In the genomic region with DNA sequence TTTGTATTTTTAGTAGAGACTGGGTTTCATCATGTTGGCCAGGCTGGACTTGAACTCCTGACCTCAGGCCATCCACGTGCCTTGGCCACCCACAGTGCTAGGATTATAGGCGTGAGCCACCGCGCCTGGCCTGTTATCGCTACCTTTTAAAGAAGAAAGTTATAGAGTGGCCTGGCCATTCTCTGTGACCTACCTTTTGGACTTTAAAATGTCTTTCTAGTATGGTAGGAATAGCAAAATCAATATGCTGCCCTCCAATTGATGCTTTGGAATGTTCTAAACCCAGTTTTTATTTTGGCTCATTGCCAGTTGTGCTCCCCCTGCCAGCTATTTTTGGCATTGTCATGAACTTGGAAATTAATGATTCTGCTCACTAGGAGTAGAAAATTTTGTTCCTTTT, we compare ENCODE assay signal across 1 cellular context.
TF ChIP-seq lines count a peak whose summit lies in the region.

No MANE protein-coding gene starts in this region.

TF ChIP-seq in K562, 482 proteins besides CTCF, POLR2A, EP300 and RAD21 (continued from another document):
- TF ChIP-seq, protein P1, sequence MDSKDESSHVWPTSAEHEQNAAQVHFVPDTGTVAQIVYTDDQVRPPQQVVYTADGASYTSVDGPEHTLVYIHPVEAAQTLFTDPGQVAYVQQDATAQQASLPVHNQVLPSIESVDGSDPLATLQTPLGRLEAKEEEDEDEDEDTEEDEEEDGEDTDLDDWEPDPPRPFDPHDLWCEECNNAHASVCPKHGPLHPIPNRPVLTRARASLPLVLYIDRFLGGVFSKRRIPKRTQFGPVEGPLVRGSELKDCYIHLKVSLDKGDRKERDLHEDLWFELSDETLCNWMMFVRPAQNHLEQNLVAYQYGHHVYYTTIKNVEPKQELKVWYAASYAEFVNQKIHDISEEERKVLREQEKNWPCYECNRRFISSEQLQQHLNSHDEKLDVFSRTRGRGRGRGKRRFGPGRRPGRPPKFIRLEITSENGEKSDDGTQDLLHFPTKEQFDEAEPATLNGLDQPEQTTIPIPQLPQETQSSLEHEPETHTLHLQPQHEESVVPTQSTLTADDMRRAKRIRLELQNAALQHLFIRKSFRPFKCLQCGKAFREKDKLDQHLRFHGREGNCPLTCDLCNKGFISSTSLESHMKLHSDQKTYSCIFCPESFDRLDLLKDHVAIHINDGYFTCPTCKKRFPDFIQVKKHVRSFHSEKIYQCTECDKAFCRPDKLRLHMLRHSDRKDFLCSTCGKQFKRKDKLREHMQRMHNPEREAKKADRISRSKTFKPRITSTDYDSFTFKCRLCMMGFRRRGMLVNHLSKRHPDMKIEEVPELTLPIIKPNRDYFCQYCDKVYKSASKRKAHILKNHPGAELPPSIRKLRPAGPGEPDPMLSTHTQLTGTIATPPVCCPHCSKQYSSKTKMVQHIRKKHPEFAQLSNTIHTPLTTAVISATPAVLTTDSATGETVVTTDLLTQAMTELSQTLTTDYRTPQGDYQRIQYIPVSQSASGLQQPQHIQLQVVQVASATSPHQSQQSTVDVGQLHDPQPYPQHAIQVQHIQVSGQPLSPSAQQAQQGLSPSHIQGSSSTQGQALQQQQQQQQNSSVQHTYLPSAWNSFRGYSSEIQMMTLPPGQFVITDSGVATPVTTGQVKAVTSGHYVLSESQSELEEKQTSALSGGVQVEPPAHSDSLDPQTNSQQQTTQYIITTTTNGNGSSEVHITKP (IDR thresholded peaks at IDR 0.05; ENCODE audit: partially characterized antibody), result peak; percentile 63
- TF ChIP-seq, protein P2, sequence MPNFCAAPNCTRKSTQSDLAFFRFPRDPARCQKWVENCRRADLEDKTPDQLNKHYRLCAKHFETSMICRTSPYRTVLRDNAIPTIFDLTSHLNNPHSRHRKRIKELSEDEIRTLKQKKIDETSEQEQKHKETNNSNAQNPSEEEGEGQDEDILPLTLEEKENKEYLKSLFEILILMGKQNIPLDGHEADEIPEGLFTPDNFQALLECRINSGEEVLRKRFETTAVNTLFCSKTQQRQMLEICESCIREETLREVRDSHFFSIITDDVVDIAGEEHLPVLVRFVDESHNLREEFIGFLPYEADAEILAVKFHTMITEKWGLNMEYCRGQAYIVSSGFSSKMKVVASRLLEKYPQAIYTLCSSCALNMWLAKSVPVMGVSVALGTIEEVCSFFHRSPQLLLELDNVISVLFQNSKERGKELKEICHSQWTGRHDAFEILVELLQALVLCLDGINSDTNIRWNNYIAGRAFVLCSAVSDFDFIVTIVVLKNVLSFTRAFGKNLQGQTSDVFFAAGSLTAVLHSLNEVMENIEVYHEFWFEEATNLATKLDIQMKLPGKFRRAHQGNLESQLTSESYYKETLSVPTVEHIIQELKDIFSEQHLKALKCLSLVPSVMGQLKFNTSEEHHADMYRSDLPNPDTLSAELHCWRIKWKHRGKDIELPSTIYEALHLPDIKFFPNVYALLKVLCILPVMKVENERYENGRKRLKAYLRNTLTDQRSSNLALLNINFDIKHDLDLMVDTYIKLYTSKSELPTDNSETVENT (CRISPR knock-in tag; IDR thresholded peaks at IDR 0.05), result no peak
- TF ChIP-seq SMAD4 (CRISPR knock-in tag; conservative IDR thresholded peaks at IDR 0.05) (peak; percentile 46; the same call in 1 of the 2 replicates), FOXA3 (CRISPR knock-in tag; conservative IDR thresholded peaks at IDR 0.05 in 1 of 2, IDR thresholded peaks at IDR 0.05 in 1 of 2) (0 out of 4 replicates have a peak, but pooled peaks of 1 of the 2 experiments have one; percentile 18), YY1 (IDR thresholded peaks at IDR 0.05; ENCODE audit: borderline replicate concordance in 1 of 3, control insufficient read depth in 1 of 3, extremely low read depth in 1 of 3, insufficient read depth in 3 of 3, insufficient read length in 1 of 3, insufficient replicate concordance in 2 of 3, low read depth in 1 of 3, low read length in 2 of 3) (no peak), BACH1 (tag; IDR thresholded peaks at IDR 0.05) (0 out of 2 replicates have a peak, but pooled peaks have one; percentile 40), ASH1L (IDR thresholded peaks at IDR 0.05; ENCODE audit: borderline replicate concordance, low read depth, partially characterized antibody) (no peak), TBP (optimal IDR thresholded peaks at IDR 0.05; ENCODE audit: low read depth, low read length) (peak; percentile 50), ATF1 (CRISPR knock-in tag; IDR thresholded peaks at IDR 0.05) (no peak), ATF1 (tag; IDR thresholded peaks at IDR 0.05) (0 out of 2 replicates have a peak, but pooled peaks have one; percentile 17), CEBPG (CRISPR knock-in tag; IDR thresholded peaks at IDR 0.05) (0 out of 2 replicates have a peak, but pooled peaks have one; percentile 45), CEBPG (tag; conservative IDR thresholded peaks at IDR 0.05 in 1 of 2, IDR thresholded peaks at IDR 0.05 in 1 of 2) (no peak), KDM1A (IDR thresholded peaks at IDR 0.05) (peak; percentile 40 to 46; a peak in 2 of 4 replicates), SNRNP70 (optimal IDR thresholded peaks at IDR 0.05; ENCODE audit: low read depth, low read length) (no peak), PHF21A (IDR thresholded peaks at IDR 0.05; ENCODE audit: borderline replicate concordance, low read depth) (0 out of 2 replicates have a peak, but pooled peaks have one; percentile 36), TEAD1 (CRISPR knock-in tag; IDR thresholded peaks at IDR 0.05) (peak in 1 of 2 experiments; percentile 36; a peak in 1 of 4 replicates), BHLHE40 (IDR thresholded peaks at IDR 0.05; ENCODE audit: low read length) (peak; percentile 73), SIN3A (IDR thresholded peaks at IDR 0.05; ENCODE audit: borderline replicate concordance in 2 of 2, control insufficient read depth in 1 of 2, low read depth in 2 of 2, low read length in 2 of 2) (0 out of 4 replicates have a peak, but pooled peaks of 1 of the 2 experiments have one; percentile 8), CC2D1A (IDR thresholded peaks at IDR 0.05) (peak; percentile 16; the same call in 1 of the 2 replicates)
- TF ChIP-seq, protein P3, sequence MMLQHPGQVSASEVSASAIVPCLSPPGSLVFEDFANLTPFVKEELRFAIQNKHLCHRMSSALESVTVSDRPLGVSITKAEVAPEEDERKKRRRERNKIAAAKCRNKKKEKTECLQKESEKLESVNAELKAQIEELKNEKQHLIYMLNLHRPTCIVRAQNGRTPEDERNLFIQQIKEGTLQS (IDR thresholded peaks at IDR 0.05), result peak; percentile 34; the same call in 1 of the 2 replicates
- TF ChIP-seq, protein P3 (CRISPR knock-in tag; conservative IDR thresholded peaks at IDR 0.05), result no peak
